8 cellular contexts compared by ENCODE assay signal in genomic region chr17:79008666-79009387, GRCh38. TPM values are rescaled to one million over a fixed set of nuclear protein-coding genes. Genes with fewer than 3 reads are reported as not detected.
DNase-seq lines count a peak whose midpoint lies in the region; ATAC-seq, FAIRE-seq and TF ChIP-seq lines count a peak whose summit lies in the region.

No MANE protein-coding gene starts in this region.

- H3K4me1 Mint-ChIP-seq in natural killer cell = peaks cover 37 to 48% of the 10 kb centered on the region in 2 donors

- H3K9me3 ChIP-seq in KOPT-K1 (ENCODE audit: insufficient read depth, low read length, poor library complexity, severe bottlenecking) = peaks cover 9% of the 10 kb centered on the region
- peaks cover 12% of the 10 kb centered on the region in 2 experiments for H3K9me3 ChIP-seq in H1 (ENCODE audit: insufficient read depth in 2 of 2, low read depth in 1 of 2, low read length in 1 of 2)

- H3K18ac ChIP-seq in H1 (ENCODE audit: extremely low read depth, low read length) = no peak overlapping the region

- TF ChIP-seq RAD21 in H1 (IDR thresholded peaks at IDR 0.05 in 1 of 2, conservative IDR thresholded peaks at IDR 0.05 in 1 of 2; ENCODE audit: low read depth in 2 of 2, low read length in 2 of 2) = no peak

- no peak overlapping the region for H4K8ac ChIP-seq in H1 (ENCODE audit: extremely low read depth, insufficient read depth, low read length)

- no peaks in the 10 kb centered on the region for H3K36me3 Mint-ChIP-seq in natural killer cell

- no peak overlapping the region for H2BK15ac ChIP-seq in H1 (ENCODE audit: low read length)

- peaks cover 19% of the 10 kb centered on the region for H3K79me1 ChIP-seq in H1 (ENCODE audit: low read depth, low read length)

- H2BK20ac ChIP-seq in H1 (ENCODE audit: low read length) = no peak overlapping the region

- no peak for TF ChIP-seq POLR2A in H1 (IDR thresholded peaks at IDR 0.05; ENCODE audit: control extremely low read depth in 1 of 2, low read depth in 2 of 2, low read length in 2 of 2)

- H3K27me3 Mint-ChIP-seq in natural killer cell (ENCODE audit: low read depth in 2 of 2) = peaks cover 3 to 9% of the 10 kb centered on the region in 2 donors

- H3K27me3 ChIP-seq in BJ (ENCODE audit: control insufficient read depth, insufficient read depth, low read length) (no peaks in the 10 kb centered on the region), H1 (replicated peaks in 1 of 4; ENCODE audit: control insufficient read depth in 3 of 4, extremely low read depth in 1 of 4, insufficient read depth in 3 of 4, low read length in 3 of 4) (peaks cover 14 to 43% (median 42%) of the 10 kb centered on the region in 4 experiments)

- DNase-seq in BJ (ENCODE audit: low read depth) (no peak), H1 (ENCODE audit: low read depth in 1 of 2, low spot score in 2 of 2) (no peak), natural killer cell (no peak)

- POLR2A ChIA-PET in BJ (lab: Charles Lee) = interaction anchor here (0.6 kb wide), 3 partner anchors 11 to 87 kb away, joined by 3 to 13 read pairs (median 4); no protein-coding TSS in a partner anchor
- POLR2A ChIA-PET in H1 (lab: Charles Lee; ENCODE audit: partially characterized antibody) = no interaction called here

- peaks cover 6% of the 10 kb centered on the region; the same call in 1 of the 2 replicates for H3K36me3 ChIP-seq in BJ (ENCODE audit: control insufficient read depth, insufficient read depth, low read length)
- peaks cover 19% of the 10 kb centered on the region for H3K36me3 ChIP-seq in KOPT-K1 (ENCODE audit: insufficient read depth, low read length)
- H3K36me3 ChIP-seq in H1 (ENCODE audit: control insufficient read depth in 2 of 4, insufficient read depth in 4 of 4, low read length in 3 of 4) = no peaks in the 10 kb centered on the region

- no peak overlapping the region for H3K14ac ChIP-seq in H1 (ENCODE audit: insufficient read length)

- 0 out of 2 replicates have a peak overlapping the region, but pooled peaks have one; percentile 17 for H2BK12ac ChIP-seq in H1 (ENCODE audit: low read depth, low read length)

- H3K4me1 ChIP-seq in H1 (replicated peaks in 1 of 4; ENCODE audit: control insufficient read depth in 3 of 4, insufficient read depth in 4 of 4, low read length in 3 of 4) = peaks cover 0 to 9% (median 6%) of the 10 kb centered on the region in 4 experiments; a peak in 6 of 7 replicates

- peak overlapping the region; percentile 29 to 85 (median 52); a peak in 6 of 7 replicates for H3K9ac ChIP-seq in H1 (replicated peaks in 1 of 4; ENCODE audit: extremely low read depth in 1 of 4, low read depth in 3 of 4, low read length in 3 of 4)

- no peak for FAIRE-seq in H1 (lab: Jason Lieb, UNC)

- H2BK5ac ChIP-seq in H1 (ENCODE audit: low read depth, low read length) = no peak overlapping the region

- TF ChIP-seq CTCF in BJ (IDR thresholded peaks at IDR 0.05; ENCODE audit: insufficient read depth, low read depth, low read length) (no peak), H1 (IDR thresholded peaks at IDR 0.05; ENCODE audit: control extremely low read depth in 1 of 3, insufficient read depth in 1 of 3, low read depth in 1 of 3, low read length in 3 of 3) (no peak), natural killer cell (IDR thresholded peaks at IDR 0.05) (no peak)

- H4K20me1 ChIP-seq in H1 (replicated peaks in 1 of 2; ENCODE audit: control insufficient read depth in 1 of 2, insufficient read depth in 2 of 2, low read length in 2 of 2) = peaks cover 24 to 34% of the 10 kb centered on the region in 2 experiments

- CTCF ChIA-PET in BJ (lab: Yijun Ruan, JAX) (interaction anchor here (0.7 to 0.8 kb wide), 3 partner anchors 10 to 700 kb away, joined by 3 read pairs; no protein-coding TSS in a partner anchor), H1 (lab: Charles Lee; ENCODE audit: partially characterized antibody) (interaction anchor here (1.0 to 2.1 kb wide), 4 partner anchors 14 to 38 kb away, joined by 3 to 6 read pairs (median 5); no protein-coding TSS in a partner anchor)

- H3K4me2 ChIP-seq in H1 (ENCODE audit: insufficient read depth in 1 of 2, low read depth in 2 of 2, low read length in 2 of 2) = peak overlapping the region; percentile 62 to 85

- no peak overlapping the region for H4K5ac ChIP-seq in H1 (ENCODE audit: insufficient read length, low read depth, low read length)

- no peak overlapping the region for H4K91ac ChIP-seq in H1 (replicated peaks; ENCODE audit: insufficient read length, low read length)

- WGBS in H1 (ENCODE audit: extremely low coverage in 1 of 2, insufficient coverage in 1 of 2, insufficient read length in 1 of 2, insufficient replicate concordance in 2 of 2, low coverage in 1 of 2, low lambda C conversion rate in 2 of 2, missing lambda C conversion rate in 1 of 2), 2 experiments = 50% methylated on average over 7 of the region's 7 CpGs; no CpG with 5 or more reads in 1 of the 2 experiments

- no peaks in the 10 kb centered on the region for H3K9me3 Mint-ChIP-seq in natural killer cell

- peak overlapping the region; percentile 93 for H3K4me3 Mint-ChIP-seq in natural killer cell

- ATAC-seq in natural killer cell (no peak), HG03280 (IDR thresholded peaks at IDR 0.05; ENCODE audit: unreplicated experiment) (no peak), GM18873 (IDR thresholded peaks at IDR 0.05; ENCODE audit: low FRiP score, unreplicated experiment) (no peak), GM19463 (IDR thresholded peaks at IDR 0.05; ENCODE audit: unreplicated experiment) (no peak), HG02642 (IDR thresholded peaks at IDR 0.05; ENCODE audit: poor library complexity, unreplicated experiment) (no peak)

- peaks cover 0 to 5% of the 10 kb centered on the region in 2 experiments; a peak in 1 of 4 replicates for H3K79me2 ChIP-seq in H1 (ENCODE audit: control insufficient read depth in 1 of 2, insufficient read depth in 2 of 2, low read length in 2 of 2)

- H3K56ac ChIP-seq in H1 (replicated peaks; ENCODE audit: insufficient read length, low read depth, low read length) = no peak overlapping the region

- H2AFZ ChIP-seq in H1 (ENCODE audit: low read length) = no peak overlapping the region; the same call in 1 of the 2 replicates

- intact Hi-C loops in natural killer cell (cut with micrococcal nuclease) = loop anchor here (1.0 kb wide), 1 partner anchor 65 kb away; the partner anchor contains the start of gene ENGASE

- peak overlapping the region; percentile 87 for H3K4me3 ChIP-seq in BJ (ENCODE audit: low read depth, low read length)
- peak overlapping the region; percentile 74 to 87 (median 76) for H3K4me3 ChIP-seq in H1 (ENCODE audit: extremely low read depth in 1 of 4, insufficient read depth in 2 of 4, low read depth in 3 of 4, low read length in 4 of 4)

- H2AK5ac ChIP-seq in H1 (ENCODE audit: low read depth, low read length) = no peak overlapping the region

- H2BK120ac ChIP-seq in H1 (replicated peaks; ENCODE audit: low read depth, low read length) = no peak overlapping the region

- H3K27ac ChIP-seq in KOPT-K1 (ENCODE audit: low read depth, low read length, poor library complexity, severe bottlenecking) = peak overlapping the region; percentile 91
- no peak overlapping the region for H3K27ac ChIP-seq in H1 (ENCODE audit: low read depth, low read length)

- H3K4ac ChIP-seq in H1 (replicated peaks; ENCODE audit: insufficient read length, low read depth, low read length) = no peak overlapping the region

- H3K23me2 ChIP-seq in H1 (ENCODE audit: low read depth, low read length) = peaks cover 7% of the 10 kb centered on the region

- no peak for TF ChIP-seq EP300 in H1 (IDR thresholded peaks at IDR 0.05; ENCODE audit: borderline replicate concordance in 1 of 2, low read depth in 2 of 2, low read length in 2 of 2)

- peak overlapping the region; percentile 90 to 98 for H3K27ac Mint-ChIP-seq in natural killer cell

- no peak overlapping the region for H3K23ac ChIP-seq in H1 (ENCODE audit: insufficient read length)

RNA-seq across cellular contexts. Expression of gene CANT1, which starts 0.7 kb away (rescaled TPM):
- polyA plus RNA-seq in BJ (2011; rRNA removed) (58.7 and 83.5 TPM in 2 replicates), H1 (2011; rRNA removed) (23.0 and 28.3 TPM in 2 replicates)
- 31.8 and 40.0 TPM in 2 replicates for polyA minus RNA-seq in BJ (2011; rRNA and poly(A)+ RNA removed)
- 30.7 and 32.6 TPM in 2 replicates for total RNA-seq in H1 (2021; fragmentation: NEBNext Ultra II Directional; extraction: Animal tissue kit (Norgen Biotek cat#: 25700))
- polyA plus RNA-seq in H1 (2011; cell fraction: cytosol; rRNA removed) = 19.0 TPM
- 28.5 TPM for polyA plus RNA-seq in H1 (2011; cell fraction: nucleus; rRNA removed)
- 19.2 to 24.9 TPM (median 22.0 TPM) in 4 replicates for polyA plus RNA-seq in H1 (2012, experiment 1 of 2)
- polyA plus RNA-seq in H1 (2012, experiment 2 of 2) = 28.3 TPM
- polyA plus RNA-seq in H1 (2013, experiment 1 of 2) = 21.6 TPM
- polyA plus RNA-seq in H1 (2013, experiment 2 of 2) = 24.5 TPM
- 23.3 and 23.8 TPM in 2 replicates for polyA minus RNA-seq in H1 (2011; rRNA and poly(A)+ RNA removed)
- 28.7 TPM for polyA minus RNA-seq in H1 (2011; cell fraction: cytosol; rRNA and poly(A)+ RNA removed)
- polyA minus RNA-seq in H1 (2011; cell fraction: nucleus; rRNA and poly(A)+ RNA removed) = 13.1 TPM
- total RNA-seq in natural killer cell = 10 to 100 TPM; 40.0 to 58.8 (median 53.4) TPM

RNA-seq across cellular contexts. Expression of gene C1QTNF1, which starts 15.1 kb away (rescaled TPM):
- 13.8 and 20.7 TPM in 2 replicates for polyA plus RNA-seq in BJ (2011; rRNA removed)
- 9.7 and 21.8 TPM in 2 replicates for polyA minus RNA-seq in BJ (2011; rRNA and poly(A)+ RNA removed)
- 2.5 and 3.5 TPM in 2 replicates for total RNA-seq in H1 (2021; fragmentation: NEBNext Ultra II Directional; extraction: Animal tissue kit (Norgen Biotek cat#: 25700))
- 1.5 and 2.1 TPM in 2 replicates for polyA plus RNA-seq in H1 (2011; rRNA removed)
- polyA plus RNA-seq in H1 (2011; cell fraction: cytosol; rRNA removed) = 1.1 TPM
- polyA plus RNA-seq in H1 (2011; cell fraction: nucleus; rRNA removed) = 1.8 TPM
- polyA plus RNA-seq in H1 (2012, experiment 1 of 2) = 1.4 to 2.4 TPM (median 1.9 TPM) in 4 replicates
- 2.1 TPM for polyA plus RNA-seq in H1 (2012, experiment 2 of 2)
- polyA plus RNA-seq in H1 (2013, experiment 1 of 2) = 0.83 TPM
- polyA plus RNA-seq in H1 (2013, experiment 2 of 2) = 0.87 TPM
- polyA minus RNA-seq in H1 (2011; rRNA and poly(A)+ RNA removed) = 0.44 and 0.49 TPM in 2 replicates
- 0.95 TPM for polyA minus RNA-seq in H1 (2011; cell fraction: cytosol; rRNA and poly(A)+ RNA removed)
- polyA minus RNA-seq in H1 (2011; cell fraction: nucleus; rRNA and poly(A)+ RNA removed) = 1.3 TPM
- total RNA-seq in natural killer cell = under 1 TPM in 2 of 3 donors, not detected in 1; 0.20 to 0.28 TPM

RNA-seq across cellular contexts. Expression of gene LGALS3BP, which starts 29.1 kb away (rescaled TPM):
- polyA plus RNA-seq in BJ (2011; rRNA removed) (39.0 and 102 TPM in 2 replicates), H1 (2011; rRNA removed) (61.6 and 87.5 TPM in 2 replicates)
- polyA minus RNA-seq in BJ (2011; rRNA and poly(A)+ RNA removed) = 21.7 and 22.3 TPM in 2 replicates
- total RNA-seq in H1 (2021; fragmentation: NEBNext Ultra II Directional; extraction: Animal tissue kit (Norgen Biotek cat#: 25700)) = 53.8 and 56.1 TPM in 2 replicates
- 27.3 TPM for polyA plus RNA-seq in H1 (2011; cell fraction: cytosol; rRNA removed)
- polyA plus RNA-seq in H1 (2011; cell fraction: nucleus; rRNA removed) = 94.7 TPM
- polyA plus RNA-seq in H1 (2012, experiment 1 of 2) = 60.4 to 89.3 TPM (median 80.4 TPM) in 4 replicates
- 91.4 TPM for polyA plus RNA-seq in H1 (2012, experiment 2 of 2)
- 75.5 TPM for polyA plus RNA-seq in H1 (2013, experiment 1 of 2)
- polyA plus RNA-seq in H1 (2013, experiment 2 of 2) = 60.2 TPM
- 39.2 and 40.3 TPM in 2 replicates for polyA minus RNA-seq in H1 (2011; rRNA and poly(A)+ RNA removed)
- polyA minus RNA-seq in H1 (2011; cell fraction: cytosol; rRNA and poly(A)+ RNA removed) = 57.8 TPM
- 38.8 TPM for polyA minus RNA-seq in H1 (2011; cell fraction: nucleus; rRNA and poly(A)+ RNA removed)
- 1 to 10 TPM; 4.2 to 8.8 (median 4.2) TPM for total RNA-seq in natural killer cell
